13 cellular contexts compared by ENCODE assay signal in genomic region chr5:36066540-36067210, GRCh38. TPM values are rescaled to one million over a fixed set of nuclear protein-coding genes. Genes with fewer than 3 reads are reported as not detected.
DNase-seq lines count a peak whose midpoint lies in the region; ATAC-seq and TF ChIP-seq lines count a peak whose summit lies in the region.
"Had no signal": no experiment of that assay in that cellular context is flagged by ENCODE, and none has a peak within 500 bp of the region (broad histone marks: within the 10 kb centered on the region; RNA-seq: fewer than 3 reads in every experiment).

A gene with protein sequence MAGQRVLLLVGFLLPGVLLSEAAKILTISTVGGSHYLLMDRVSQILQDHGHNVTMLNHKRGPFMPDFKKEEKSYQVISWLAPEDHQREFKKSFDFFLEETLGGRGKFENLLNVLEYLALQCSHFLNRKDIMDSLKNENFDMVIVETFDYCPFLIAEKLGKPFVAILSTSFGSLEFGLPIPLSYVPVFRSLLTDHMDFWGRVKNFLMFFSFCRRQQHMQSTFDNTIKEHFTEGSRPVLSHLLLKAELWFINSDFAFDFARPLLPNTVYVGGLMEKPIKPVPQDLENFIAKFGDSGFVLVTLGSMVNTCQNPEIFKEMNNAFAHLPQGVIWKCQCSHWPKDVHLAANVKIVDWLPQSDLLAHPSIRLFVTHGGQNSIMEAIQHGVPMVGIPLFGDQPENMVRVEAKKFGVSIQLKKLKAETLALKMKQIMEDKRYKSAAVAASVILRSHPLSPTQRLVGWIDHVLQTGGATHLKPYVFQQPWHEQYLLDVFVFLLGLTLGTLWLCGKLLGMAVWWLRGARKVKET (minus strand): TSS chr5:36066882. CDS start chr5:36066789, 93 bp downstream.

- H3K4me3 Mint-ChIP-seq in MCF 10A (ENCODE audit: unreplicated experiment) = no peak within 1 kb of the TSS
- H3K4me3 Mint-ChIP-seq in activated naive CD8-positive, alpha-beta T cell treated with anti-CD3 and anti-CD28 coated beads, Interleukin-2, amount 10 ng/mL, durations not matched to agents 7 days and 5 days = peak within 1 kb of the TSS; percentile 37
- H3K4me3 Mint-ChIP-seq: IgD-negative memory B cell had no signal

- no peak for TF ChIP-seq POLR2A in breast epithelium (IDR thresholded peaks at IDR 0.05)
- TF ChIP-seq POLR2A in right lobe of liver (IDR thresholded peaks at IDR 0.05) = no peak

- peaks cover 40% of the 10 kb centered on the region for H3K27me3 Mint-ChIP-seq in MCF 10A (ENCODE audit: insufficient read depth, unreplicated experiment)
- H3K27me3 Mint-ChIP-seq in activated naive CD8-positive, alpha-beta T cell treated with anti-CD3 and anti-CD28 coated beads, Interleukin-2, amount 10 ng/mL, durations not matched to agents 7 days and 5 days = peaks cover 50% of the 10 kb centered on the region

- no peak within 1 kb of the TSS for H3K27ac ChIP-seq in breast epithelium
- H3K27ac ChIP-seq in right lobe of liver = no peak within 1 kb of the TSS
- H3K27ac ChIP-seq in thymus (ENCODE audit: low read depth) = no peak within 1 kb of the TSS
- H3K27ac ChIP-seq: uterus had no signal

- H3K9me3 Mint-ChIP-seq in MCF 10A (ENCODE audit: unreplicated experiment) = no peaks in the 10 kb centered on the region
- H3K9me3 Mint-ChIP-seq in activated naive CD8-positive, alpha-beta T cell treated with anti-CD3 and anti-CD28 coated beads, Interleukin-2, amount 10 ng/mL, durations not matched to agents 7 days and 5 days = no peaks in the 10 kb centered on the region
- H3K9me3 Mint-ChIP-seq: IgD-negative memory B cell had no signal

- POLR2A ChIA-PET in MCF 10A (lab: Yijun Ruan, JAX) = interaction anchor here (0.8 kb wide), 1 partner anchor 85 kb away, joined by 5 read pairs; the partner anchor contains the start of genes LMBRD2 and SKP2
- POLR2A ChIA-PET in activated naive CD8-positive, alpha-beta T cell treated with anti-CD3 and anti-CD28 coated beads, Interleukin-2, amount 10 ng/mL, durations not matched to agents 7 days and 5 days (lab: Charles Lee) = no interaction called here

- H3K9me3 ChIP-seq in breast epithelium (no peaks in the 10 kb centered on the region), right lobe of liver (no peaks in the 10 kb centered on the region), thymus (ENCODE audit: control insufficient read depth) (no peaks in the 10 kb centered on the region)
- H3K9me3 ChIP-seq: uterus had no signal

- H3K27ac Mint-ChIP-seq in MCF 10A (ENCODE audit: low read depth, unreplicated experiment) = no peak within 1 kb of the TSS
- H3K27ac Mint-ChIP-seq in activated naive CD8-positive, alpha-beta T cell treated with anti-CD3 and anti-CD28 coated beads, Interleukin-2, amount 10 ng/mL, durations not matched to agents 7 days and 5 days = no peak within 1 kb of the TSS
- H3K27ac Mint-ChIP-seq: IgD-negative memory B cell had no signal

- WGBS in right lobe of liver (ENCODE audit: insufficient coverage, low coverage, low lambda C conversion rate, missing lambda C conversion rate) = 6% methylated on average over 12 of the region's 22 CpGs
- WGBS in thymus = 3% methylated on average over 22 of the region's 22 CpGs

- CTCF ChIA-PET in MCF 10A (lab: Yijun Ruan, JAX) = interaction anchor here (1.4 kb wide), 1 partner anchor 12 kb away, joined by 10 read pairs; no protein-coding TSS in a partner anchor

- no TSS peak for BruUV-seq in MCF 10A (replicated peaks; lab: Mats Ljungman, UMichigan)

- intact Hi-C loops in breast epithelium (cut with DNase I; ENCODE audit: low total_unique reads) (no loop called here), MCF 10A (cut with micrococcal nuclease) (no loop called here), right lobe of liver (cut with DNase I) (no loop called here)

- H3K36me3 ChIP-seq in breast epithelium = no peaks in the 10 kb centered on the region
- H3K36me3 ChIP-seq in right lobe of liver = no peaks in the 10 kb centered on the region
- H3K36me3 ChIP-seq in thymus (ENCODE audit: control insufficient read depth, insufficient read depth) = no peaks in the 10 kb centered on the region
- H3K36me3 ChIP-seq: uterus had no signal

- no peaks in the 10 kb centered on the region for H3K4me1 Mint-ChIP-seq in MCF 10A (ENCODE audit: insufficient read depth, unreplicated experiment)
- H3K4me1 Mint-ChIP-seq in activated naive CD8-positive, alpha-beta T cell treated with anti-CD3 and anti-CD28 coated beads, Interleukin-2, amount 10 ng/mL, durations not matched to agents 7 days and 5 days = peaks cover 10% of the 10 kb centered on the region

- H3K4me1 ChIP-seq in breast epithelium (no peaks in the 10 kb centered on the region), right lobe of liver (no peaks in the 10 kb centered on the region), thymus (ENCODE audit: control insufficient read depth, insufficient read depth, low read length) (peaks cover 2% of the 10 kb centered on the region)
- H3K4me1 ChIP-seq: uterus had no signal

- H3K27me3 ChIP-seq in breast epithelium (peaks cover 0 to 23% of the 10 kb centered on the region in 2 donors), right lobe of liver (no peaks in the 10 kb centered on the region), thymus (ENCODE audit: control insufficient read depth, insufficient read depth) (no peaks in the 10 kb centered on the region)
- H3K27me3 ChIP-seq: uterus had no signal

- no peak for DNase-seq in breast epithelium (ENCODE audit: low spot score in 2 of 2)
- no peak for DNase-seq in MCF 10A (ENCODE audit: unreplicated experiment)
- DNase-seq in activated naive CD8-positive, alpha-beta T cell treated with anti-CD3 and anti-CD28 coated beads, Interleukin-2, amount 10 ng/mL, durations not matched to agents 7 days and 5 days = no peak
- no peak for DNase-seq in right lobe of liver
- DNase-seq in activated T-cell treated with anti-CD3 and anti-CD28 coated beads, Interleukin-2, amount 50 U/mL, for 48 hours = no peak
- no peak for DNase-seq in NCI-H1105 treated with DMSO at 0.1 percent for 48 hours (lab: John Stamatoyannopoulos, UW)
- DNase-seq: activated T-cell treated with anti-CD3 and anti-CD28 coated beads, Interleukin-2, amount 50 U/mL, for 1 hour; NCI-H510A treated with DMSO at 0.1 percent for 48 hours; uterus had no signal

- TF ChIP-seq CTCF in breast epithelium (IDR thresholded peaks at IDR 0.05) (no peak), MCF 10A (IDR thresholded peaks at IDR 0.05; ENCODE audit: unreplicated experiment) (no peak), right lobe of liver (IDR thresholded peaks at IDR 0.05) (no peak)

- H3K4me3 ChIP-seq in breast epithelium (peak within 1 kb of the TSS in 2 of 3 donors; percentile 7 to 37), right lobe of liver (no peak within 1 kb of the TSS), thymus (ENCODE audit: low read length) (peak within 1 kb of the TSS; percentile 52)
- H3K4me3 ChIP-seq: uterus had no signal

- H3K36me3 Mint-ChIP-seq in MCF 10A (ENCODE audit: insufficient read depth, unreplicated experiment) = no peaks in the 10 kb centered on the region
- H3K36me3 Mint-ChIP-seq in activated naive CD8-positive, alpha-beta T cell treated with anti-CD3 and anti-CD28 coated beads, Interleukin-2, amount 10 ng/mL, durations not matched to agents 7 days and 5 days = no peaks in the 10 kb centered on the region
- H3K36me3 Mint-ChIP-seq: IgD-negative memory B cell had no signal

- ATAC-seq in activated naive CD8-positive, alpha-beta T cell treated with anti-CD3 and anti-CD28 coated beads, Interleukin-2, amount 10 ng/mL, durations not matched to agents 7 days and 5 days (ENCODE audit: low read depth) = peak; percentile 30
- ATAC-seq in right lobe of liver = peak; percentile 9 to 42 (median 25)
- ATAC-seq in HG03175 (IDR thresholded peaks at IDR 0.05; ENCODE audit: unreplicated experiment) = no peak

RNA-seq across cellular contexts. Expression of the gene that starts here (rescaled TPM):
- not detected for total RNA-seq in breast epithelium
- not detected in 2 replicates for total RNA-seq in MCF 10A (2022)
- total RNA-seq in activated naive CD8-positive, alpha-beta T cell treated with anti-CD3 and anti-CD28 coated beads, Interleukin-2, amount 10 ng/mL, durations not matched to agents 7 days and 5 days = not detected
- total RNA-seq in right lobe of liver = 1 to 10 TPM in 1 of 6 experiments, under 1 TPM in 1, not detected in 4; 0.43 to 1.0 TPM
- polyA plus RNA-seq in thymus = 0.30 TPM
- total RNA-seq: myocyte, uterus had no signal
- polyA plus RNA-seq: IgD-negative memory B cell had no signal

Comparison
In these comparisons a context has a peak if more than half of its experiments do, and no peak if none do; other contexts are left out.
1. Peak in ATAC-seq in activated naive CD8-positive, alpha-beta T cell treated with anti-CD3 and anti-CD28 coated beads, Interleukin-2, amount 10 ng/mL, durations not matched to agents 7 days and 5 days; RNA of the gene not detected or under 1 TPM.
2. H3K4me3 ChIP-seq: peak in breast epithelium (2 of 3) and thymus (single experiment); none in right lobe of liver (0 of 3).